15 cellular contexts compared by ENCODE assay signal in the genomic region with DNA sequence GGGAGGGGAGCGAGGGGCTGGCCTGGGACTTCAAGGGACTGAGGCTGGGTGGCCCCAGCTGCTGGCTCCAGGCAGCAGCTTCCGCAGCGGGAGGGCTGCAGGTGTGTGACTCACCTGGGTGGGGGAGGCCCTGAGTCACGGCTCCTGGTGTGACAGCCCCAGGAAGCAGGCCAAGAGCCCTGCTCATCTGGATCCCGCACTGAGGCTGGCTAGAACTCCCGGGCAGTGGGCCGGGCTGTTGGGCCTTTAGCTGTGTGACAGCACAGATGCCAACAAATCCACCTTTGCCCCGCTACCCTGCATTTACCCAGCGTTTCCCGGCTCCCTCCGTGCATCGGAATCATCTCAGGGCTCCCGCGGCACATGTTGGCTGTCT.
DNase-seq lines count a peak whose midpoint lies in the region; ATAC-seq and TF ChIP-seq lines count a peak whose summit lies in the region.
"Had no signal": no experiment of that assay in that cellular context is flagged by ENCODE, and none has a peak within 500 bp of the region (broad histone marks: within the 10 kb centered on the region; RNA-seq: fewer than 3 reads in every experiment).

No MANE protein-coding gene starts in this region.

- H3K4me1 Mint-ChIP-seq in H9 = peaks cover 0 to 23% of the 10 kb centered on the region in 2 experiments; a peak in 3 of 4 replicates
- no peaks in the 10 kb centered on the region for H3K4me1 Mint-ChIP-seq in activated naive CD4-positive, alpha-beta T cell treated with anti-CD3 and anti-CD28 coated beads, Interleukin-2, amount 10 ng/mL, durations not matched to agents 7 days and 5 days
- H3K4me1 Mint-ChIP-seq: activated naive CD4-positive, alpha-beta T cell treated with anti-CD3 and anti-CD28 coated beads, Interleukin-2, amount 50 U/mL, for 24 hours had no signal

- H3K23me2 ChIP-seq in H9 (ENCODE audit: insufficient read length, low read depth, low read length, poor library complexity, severe bottlenecking) = no peaks in the 10 kb centered on the region

- no peak for ATAC-seq in Right ventricle myocardium superior (ENCODE audit: poor library complexity)

- no peaks in the 10 kb centered on the region for H3K9me3 ChIP-seq in H9 (ENCODE audit: control insufficient read depth, low read depth, low read length)
- no peaks in the 10 kb centered on the region for H3K9me3 ChIP-seq in colonic mucosa
- H3K9me3 ChIP-seq: left ventricle myocardium inferior, neutrophil had no signal

- no peaks in the 10 kb centered on the region for H3K36me3 ChIP-seq in colonic mucosa
- H3K36me3 ChIP-seq: left ventricle myocardium inferior, neutrophil had no signal

- H3K79me2 ChIP-seq in H9 (ENCODE audit: insufficient read depth, low read length) = no peaks in the 10 kb centered on the region

- no peaks in the 10 kb centered on the region for H3K9me3 Mint-ChIP-seq in H9
- H3K9me3 Mint-ChIP-seq in activated naive CD4-positive, alpha-beta T cell treated with anti-CD3 and anti-CD28 coated beads, Interleukin-2, amount 10 ng/mL, durations not matched to agents 7 days and 5 days = no peaks in the 10 kb centered on the region
- H3K9me3 Mint-ChIP-seq: activated naive CD4-positive, alpha-beta T cell treated with anti-CD3 and anti-CD28 coated beads, Interleukin-2, amount 50 U/mL, for 24 hours; stimulated activated naive CD8-positive, alpha-beta T cell treated with anti-CD3 and anti-CD28 coated beads, Interleukin-15, Interleukin-2, amounts not matched to agents 100 ng/mL and 50 ng/mL, for 24 hours had no signal

- H3K56ac ChIP-seq in H9 (ENCODE audit: insufficient read length, low read depth, low read length) = no peak overlapping the region

- no peaks in the 10 kb centered on the region for H4K20me1 ChIP-seq in H9 (ENCODE audit: control insufficient read depth, insufficient read depth, insufficient read length)

- H3K27ac ChIP-seq in H9 (ENCODE audit: insufficient read length, low read depth, low read length) = no peak overlapping the region
- H3K27ac ChIP-seq in colonic mucosa = no peak overlapping the region
- H3K27ac ChIP-seq: coronary artery, left ventricle myocardium inferior, neutrophil had no signal

- no peaks in the 10 kb centered on the region for H3K4me1 ChIP-seq in H9 (ENCODE audit: insufficient read depth, low read length)
- no peaks in the 10 kb centered on the region for H3K4me1 ChIP-seq in colonic mucosa

- H3K27ac Mint-ChIP-seq in H9 = peak overlapping the region in 2 of 3 experiments; percentile 40 to 47; a peak in 2 of 7 replicates
- H3K27ac Mint-ChIP-seq in activated naive CD4-positive, alpha-beta T cell treated with anti-CD3 and anti-CD28 coated beads, Interleukin-2, amount 10 ng/mL, durations not matched to agents 7 days and 5 days = no peak overlapping the region
- H3K27ac Mint-ChIP-seq: activated naive CD4-positive, alpha-beta T cell treated with anti-CD3 and anti-CD28 coated beads, Interleukin-2, amount 50 U/mL, for 24 hours; stimulated activated naive CD8-positive, alpha-beta T cell treated with anti-CD3 and anti-CD28 coated beads, Interleukin-15, Interleukin-2, amounts not matched to agents 100 ng/mL and 50 ng/mL, for 24 hours had no signal

- no peak overlapping the region for H3K14ac ChIP-seq in H9 (ENCODE audit: insufficient read depth, low read length)

- no peak overlapping the region for H3K23ac ChIP-seq in H9 (ENCODE audit: insufficient read length, low read depth, low read length)

- no peaks in the 10 kb centered on the region for H3K79me1 ChIP-seq in H9 (ENCODE audit: insufficient read depth, low read depth, low read length, poor library complexity, severe bottlenecking)

- H3K18ac ChIP-seq in H9 (ENCODE audit: insufficient read length, low read depth, low read length) = no peak overlapping the region

- no peak overlapping the region for H3K4ac ChIP-seq in H9 (ENCODE audit: low read depth, low read length)

- no peak overlapping the region for H3K4me3 Mint-ChIP-seq in H9
- no peak overlapping the region for H3K4me3 Mint-ChIP-seq in activated naive CD4-positive, alpha-beta T cell treated with anti-CD3 and anti-CD28 coated beads, Interleukin-2, amount 10 ng/mL, durations not matched to agents 7 days and 5 days
- H3K4me3 Mint-ChIP-seq: activated naive CD4-positive, alpha-beta T cell treated with anti-CD3 and anti-CD28 coated beads, Interleukin-2, amount 50 U/mL, for 24 hours; stimulated activated naive CD8-positive, alpha-beta T cell treated with anti-CD3 and anti-CD28 coated beads, Interleukin-15, Interleukin-2, amounts not matched to agents 100 ng/mL and 50 ng/mL, for 24 hours had no signal

- TF ChIP-seq CTCF in H9 (conservative IDR thresholded peaks at IDR 0.05) (no peak), colonic mucosa (IDR thresholded peaks at IDR 0.05) (no peak)

- H3K9ac ChIP-seq in H9 (ENCODE audit: extremely low read depth, insufficient read length, low read length) (no peak overlapping the region), colonic mucosa (ENCODE audit: low read depth in 2 of 2, low read length in 2 of 2) (no peak overlapping the region)

- H3K36me3 Mint-ChIP-seq in H9 (ENCODE audit: insufficient read depth in 1 of 3, low read depth in 3 of 3) = no peaks in the 10 kb centered on the region
- no peaks in the 10 kb centered on the region for H3K36me3 Mint-ChIP-seq in activated naive CD4-positive, alpha-beta T cell treated with anti-CD3 and anti-CD28 coated beads, Interleukin-2, amount 10 ng/mL, durations not matched to agents 7 days and 5 days
- H3K36me3 Mint-ChIP-seq: activated naive CD4-positive, alpha-beta T cell treated with anti-CD3 and anti-CD28 coated beads, Interleukin-2, amount 50 U/mL, for 24 hours had no signal

- H3K27me3 Mint-ChIP-seq in H9 (ENCODE audit: low read depth) = peaks cover 8% of the 10 kb centered on the region
- H3K27me3 Mint-ChIP-seq in activated naive CD4-positive, alpha-beta T cell treated with anti-CD3 and anti-CD28 coated beads, Interleukin-2, amount 10 ng/mL, durations not matched to agents 7 days and 5 days = peaks cover 8% of the 10 kb centered on the region

- no peak overlapping the region for H2BK12ac ChIP-seq in H9 (ENCODE audit: insufficient read length, low read depth, low read length)

- no peak overlapping the region for H2AK5ac ChIP-seq in H9 (ENCODE audit: insufficient read length, low read length)

- no peak overlapping the region for H2BK15ac ChIP-seq in H9 (ENCODE audit: low read depth, low read length)

- H3K27me3 ChIP-seq in H9 (ENCODE audit: insufficient read depth, low read length) (no peaks in the 10 kb centered on the region), colonic mucosa (no peaks in the 10 kb centered on the region)

- H4K5ac ChIP-seq in H9 (ENCODE audit: insufficient read length, low read depth, low read length) = no peak overlapping the region

- no peak overlapping the region for H2BK5ac ChIP-seq in H9 (ENCODE audit: insufficient read length, low read length)

- no peak overlapping the region for H3K4me2 ChIP-seq in H9 (ENCODE audit: insufficient read depth, insufficient read length, low read length)

- no peak overlapping the region for H2BK20ac ChIP-seq in H9 (ENCODE audit: low read depth, low read length, poor library complexity, severe bottlenecking)

- intact Hi-C loops in colonic mucosa (cut with DNase I) = no loop called here
- intact Hi-C loops in Right ventricle myocardium superior (cut with DNase I) = no loop called here

- WGBS in H9 (ENCODE audit: extremely low coverage, insufficient read length, low lambda C conversion rate) = no CpG with 5 or more reads among the region's 14 CpGs

- no peak for DNase-seq in H9
- peak; percentile 41 for DNase-seq in NCI-H2196 treated with DMSO at 0.1 percent for 48 hours (lab: John Stamatoyannopoulos, UW; ENCODE audit: unreplicated experiment)
- peak; percentile 42 for DNase-seq in colonic mucosa
- peak; percentile 64 for DNase-seq in renal cortical epithelial cell (ENCODE audit: low read depth)
- DNase-seq in activated naive CD4-positive, alpha-beta T cell treated with anti-CD3 and anti-CD28 coated beads, Interleukin-2, amount 10 ng/mL, durations not matched to agents 7 days and 5 days = no peak
- DNase-seq in HuH-7 (ENCODE audit: low spot score) = no peak
- DNase-seq in Right ventricle myocardium superior = no peak
- DNase-seq in activated effector memory CD4-positive, alpha-beta T cell treated with Interleukin-2 at 50 U/mL for 16 hours = no peak
- DNase-seq: HCEC 1CT, left ventricle myocardium inferior, NCI-H524 had no signal

- no peak overlapping the region for H3T11ph ChIP-seq in H9 (ENCODE audit: low read length)

- CTCF ChIA-PET in activated naive CD4-positive, alpha-beta T cell treated with anti-CD3 and anti-CD28 coated beads, Interleukin-2, amount 10 ng/mL, durations not matched to agents 7 days and 5 days (lab: Charles Lee) = interaction anchor here (6.6 kb wide), 1 partner anchor 11 kb away, joined by 50 read pairs; no protein-coding TSS in a partner anchor

- no peak overlapping the region for H4K91ac ChIP-seq in H9 (ENCODE audit: insufficient read length, low read depth, low read length)

- H2AFZ ChIP-seq in H9 (ENCODE audit: low read length) = no peak overlapping the region

- H4K8ac ChIP-seq in H9 (replicated peaks; ENCODE audit: insufficient read length, low read depth, low read length) = no peak overlapping the region

- no peak overlapping the region for H2BK120ac ChIP-seq in H9 (ENCODE audit: low read depth, low read length, poor library complexity, severe bottlenecking)

- no peak overlapping the region for H3K4me3 ChIP-seq in colonic mucosa
- H3K4me3 ChIP-seq: coronary artery, left ventricle myocardium inferior had no signal

Comparison
In these comparisons a context has a peak if more than half of its experiments do, and no peak if none do; other contexts are left out.
1. DNase-seq: peak in NCI-H2196 treated with DMSO at 0.1 percent for 48 hours (single experiment), colonic mucosa (single experiment) and renal cortical epithelial cell (single experiment); none in H9 (single experiment), activated naive CD4-positive, alpha-beta T cell treated with anti-CD3 and anti-CD28 coated beads, Interleukin-2, amount 10 ng/mL, durations not matched to agents 7 days and 5 days (single experiment), HuH-7 (single experiment), Right ventricle myocardium superior (single experiment) and activated effector memory CD4-positive, alpha-beta T cell treated with Interleukin-2 at 50 U/mL for 16 hours (single experiment).